Comparison of ENCODE assay signal across 10 cellular contexts in the genomic region with DNA sequence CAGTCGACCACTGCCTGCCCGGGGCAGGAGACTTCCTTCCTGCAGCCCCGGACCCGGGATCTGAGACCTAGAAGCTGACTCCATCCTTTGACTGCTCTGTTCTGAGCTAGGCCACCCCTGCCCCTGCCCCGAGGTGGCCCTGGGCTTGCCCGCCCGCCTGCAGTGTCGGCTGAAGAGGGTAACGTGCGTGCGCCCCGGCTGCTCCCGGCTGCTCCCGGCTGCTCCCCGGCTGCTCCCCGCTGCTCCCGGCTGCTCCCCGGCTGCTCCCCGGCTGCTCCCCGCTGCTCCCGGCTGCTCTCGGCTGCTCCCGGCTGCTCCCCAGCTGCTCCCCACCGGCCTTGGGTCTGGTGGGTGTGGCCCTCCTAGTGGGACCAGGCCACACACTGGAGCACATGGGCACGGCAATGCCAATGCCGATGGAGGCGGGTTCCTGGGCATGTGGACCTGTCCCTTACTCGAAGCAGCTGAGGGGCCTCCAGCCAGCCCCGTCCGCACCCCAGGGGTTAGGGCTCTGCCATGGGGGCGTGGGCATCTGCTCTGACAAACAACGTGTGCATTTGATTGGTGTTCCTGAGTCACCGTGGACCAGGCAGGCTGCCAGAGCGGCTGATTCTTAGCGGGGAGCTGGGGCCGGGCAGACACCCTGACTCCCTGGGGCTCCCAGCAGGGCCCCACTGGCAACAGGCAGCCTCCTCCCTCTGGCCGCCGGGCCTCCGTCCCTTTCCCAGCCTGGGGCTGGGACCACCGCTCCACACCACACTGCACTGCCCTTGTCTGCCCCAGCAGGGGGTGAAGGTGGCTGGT. TPM values are rescaled to one million over a fixed set of nuclear protein-coding genes. Genes with fewer than 3 reads are reported as not detected.
DNase-seq lines count a peak whose midpoint lies in the region; TF ChIP-seq lines count a peak whose summit lies in the region.
"Had no signal": no experiment of that assay in that cellular context is flagged by ENCODE, and none has a peak within 500 bp of the region (broad histone marks: within the 10 kb centered on the region; RNA-seq: fewer than 3 reads in every experiment).

No MANE protein-coding gene starts in this region.

- H3K9me3 ChIP-seq in Caco-2: no peaks in the 10 kb centered on the region

- H3K4me3 ChIP-seq in Caco-2 (ENCODE audit: low read depth, low read length): no peak overlapping the region
- H3K4me3 ChIP-seq: cardiac muscle cell had no signal

- H3K9me3 Mint-ChIP-seq in Caco-2 (ENCODE audit: unreplicated experiment): no peaks in the 10 kb centered on the region
- H3K9me3 Mint-ChIP-seq: T-helper 1 cell treated with Interleukin-12 subunit alpha and Interleukin-12 subunit beta and Interleukin-4 antibody, amounts not matched to agents 30 μg/mL and 1 μg/mL, for 36 hours had no signal

- H3K27me3 Mint-ChIP-seq in Caco-2 (ENCODE audit: insufficient read depth, unreplicated experiment): no peaks in the 10 kb centered on the region

- CTCF ChIA-PET in Caco-2 (lab: Charles Lee): interaction anchor here (0.8 kb wide), 1 partner anchor 13 kb away, joined by 3 read pairs; no protein-coding TSS in a partner anchor

- POLR2A ChIA-PET in Caco-2 (lab: Charles Lee): no interaction called here

- H3K36me3 Mint-ChIP-seq in Caco-2 (ENCODE audit: insufficient read depth, unreplicated experiment): peaks cover 12% of the 10 kb centered on the region

- no peaks in the 10 kb centered on the region for H3K36me3 ChIP-seq in Caco-2 (ENCODE audit: control insufficient read depth, insufficient read depth, low read length)
- H3K36me3 ChIP-seq: cardiac muscle cell had no signal

- peaks cover 53% of the 10 kb centered on the region for H3K4me1 ChIP-seq in Caco-2

- TF ChIP-seq CTCF in Caco-2 (IDR thresholded peaks at IDR 0.05; ENCODE audit: insufficient read depth in 1 of 2, low read depth in 1 of 2, low read length in 1 of 2, severe bottlenecking in 1 of 2, unreplicated experiment in 1 of 2): no peak

- H3K4me3 Mint-ChIP-seq in Caco-2 (ENCODE audit: unreplicated experiment): no peak overlapping the region
- H3K4me3 Mint-ChIP-seq: T-helper 1 cell treated with Interleukin-12 subunit alpha and Interleukin-12 subunit beta and Interleukin-4 antibody, amounts not matched to agents 30 μg/mL and 1 μg/mL, for 36 hours had no signal

- peak overlapping the region; percentile 61 for H3K27ac Mint-ChIP-seq in Caco-2 (ENCODE audit: unreplicated experiment)
- H3K27ac Mint-ChIP-seq: T-helper 1 cell treated with Interleukin-12 subunit alpha and Interleukin-12 subunit beta and Interleukin-4 antibody, amounts not matched to agents 30 μg/mL and 1 μg/mL, for 36 hours had no signal

- intact Hi-C loops in Caco-2 (cut with micrococcal nuclease; ENCODE audit: unreplicated experiment): no loop called here

- H3K27me3 ChIP-seq in Caco-2 (replicated peaks; ENCODE audit: control insufficient read depth, insufficient read depth, low read length): no peaks in the 10 kb centered on the region
- H3K27me3 ChIP-seq: cardiac muscle cell had no signal

- peaks cover 10% of the 10 kb centered on the region for H3K4me1 Mint-ChIP-seq in Caco-2 (ENCODE audit: low read depth, unreplicated experiment)

- DNase-seq in Caco-2 (no peak), LoVo (ENCODE audit: low spot score) (peak; percentile 56), astrocyte of the hippocampus (ENCODE audit: low read depth, low spot score) (peak; percentile 82), myocyte (ENCODE audit: low read depth) (peak; percentile 79), NCI-H526 (lab: John Stamatoyannopoulos, UW) (no peak), medulla oblongata (ENCODE audit: extremely low spot score) (no peak), SIG-M5 treated with dmso at 0.1 percent for 504 hours (lab: John Stamatoyannopoulos, UW; ENCODE audit: unreplicated experiment) (no peak)
- DNase-seq in stimulated activated naive CD4-positive, alpha-beta T cell (lab: John Stamatoyannopoulos, UW): no peak

- BruUV-seq in Caco-2 (replicated peaks; lab: Mats Ljungman, UMichigan): no TSS peak

RNA-seq across cellular contexts. Expression of a gene that starts 2.0 kb away (rescaled TPM):
- total RNA-seq in Caco-2 (2022) (6.0 and 6.8 TPM in 2 replicates), myocyte (0.47 TPM in 1 of 2 replicates, not detected in the other)
- polyA plus RNA-seq in myocyte (2012): 0.19 TPM
- polyA plus RNA-seq: cardiac muscle cell had no signal

RNA-seq across cellular contexts. Expression of a gene that starts 34.4 kb away (rescaled TPM):
- total RNA-seq in Caco-2 (2022): 1.5 and 3.9 TPM in 2 replicates
- total RNA-seq in myocyte: 3.2 and 30.5 TPM in 2 replicates
- 0.68 TPM for polyA plus RNA-seq in myocyte (2012)

RNA-seq across cellular contexts. Expression of a gene that starts 40.2 kb away (rescaled TPM):
- total RNA-seq in Caco-2 (2022) (35.4 and 41.3 TPM in 2 replicates), myocyte (17.3 and 23.7 TPM in 2 replicates)
- 21.3 TPM for polyA plus RNA-seq in myocyte (2012)

Comparison
In these comparisons a context has a peak if more than half of its experiments do, and no peak if none do; other contexts are left out.
1. DNase-seq: peak in LoVo (single experiment), astrocyte of the hippocampus (single experiment) and myocyte (single experiment); none in Caco-2 (0 of 2), NCI-H526 (0 of 2), medulla oblongata (single experiment), SIG-M5 treated with dmso at 0.1 percent for 504 hours (single experiment) and stimulated activated naive CD4-positive, alpha-beta T cell (0 of 6).